27 cellular contexts compared by ENCODE assay signal in the genomic region with DNA sequence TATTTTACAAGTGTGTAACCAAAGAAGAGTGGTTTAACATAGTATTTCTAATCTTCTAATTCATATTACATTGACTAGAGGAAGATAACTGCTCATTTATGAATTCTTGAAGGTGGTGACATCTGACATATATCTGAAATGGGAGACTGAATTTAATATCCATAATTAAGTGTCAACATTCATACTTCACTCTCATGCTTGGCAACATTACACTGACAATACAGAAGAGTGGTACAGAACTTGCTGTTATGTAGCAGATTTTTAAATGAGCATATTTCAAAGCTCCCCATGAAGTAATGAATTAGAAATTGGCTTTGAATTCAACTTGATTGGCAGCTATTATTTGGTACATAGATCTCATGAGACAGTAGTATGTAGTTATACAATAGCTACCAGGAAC.
DNase-seq lines count a peak whose midpoint lies in the region; TF ChIP-seq lines count a peak whose summit lies in the region.
"Had no signal": no experiment of that assay in that cellular context is flagged by ENCODE, and none has a peak within 500 bp of the region (broad histone marks: within the 10 kb centered on the region; RNA-seq: fewer than 3 reads in every experiment).

No MANE protein-coding gene starts in this region.

- H2AFZ ChIP-seq in neural cell (ENCODE audit: low read depth, low read length), result no peak overlapping the region

- no peak overlapping the region for H3K27ac ChIP-seq in neural cell (ENCODE audit: low read length)
- H3K27ac ChIP-seq: 22Rv1; A549; BLaER1; BLaER1 treated with 17β-estradiol and CSF1 and Interleukin-3, amounts not matched to agents 10 nM and 100 nM; C4-2B had no signal

- no peaks in the 10 kb centered on the region for H3F3A ChIP-seq in neural cell (ENCODE audit: insufficient read depth, low read length, poor library complexity, severe bottlenecking)

- H3K9ac ChIP-seq in neural cell (ENCODE audit: low read length), result no peak overlapping the region
- H3K9ac ChIP-seq: BLaER1; BLaER1 treated with 17β-estradiol and CSF1 and Interleukin-3, amounts not matched to agents 10 nM and 100 nM had no signal

- H3K79me2 ChIP-seq in neural cell (replicated peaks; ENCODE audit: insufficient read depth, low read length), result no peaks in the 10 kb centered on the region

- no peak for TF ChIP-seq RAD21 in neural cell (conservative IDR thresholded peaks at IDR 0.05)

- no peak overlapping the region for H3K4me2 ChIP-seq in neural cell (ENCODE audit: low read length)
- H3K4me2 ChIP-seq: A549; BLaER1; BLaER1 treated with 17β-estradiol and CSF1 and Interleukin-3, amounts not matched to agents 10 nM and 100 nM had no signal

- no peaks in the 10 kb centered on the region for H3K9me2 ChIP-seq in neural cell (ENCODE audit: insufficient read depth, low read length)

- peak; percentile 95 for TF ChIP-seq EP300 in neural cell (conservative IDR thresholded peaks at IDR 0.05; ENCODE audit: poor library complexity, severe bottlenecking)

- TF ChIP-seq CTCF in neural cell (IDR thresholded peaks at IDR 0.05; ENCODE audit: poor library complexity, severe bottlenecking), result no peak

- H3K4me3 ChIP-seq in neural cell (ENCODE audit: low read length), result no peak overlapping the region
- H3K4me3 ChIP-seq: A549; BLaER1; BLaER1 treated with 17β-estradiol and CSF1 and Interleukin-3, amounts not matched to agents 10 nM and 100 nM had no signal

- no peak for DNase-seq in epidermal melanocyte (ENCODE audit: insufficient read length, low spot score)
- DNase-seq: 8988T; ACHN; AML-193; BE2C; C1 segment of cervical spinal cord; Caco-2; Calu3; CD4-positive, alpha-beta memory T cell; CD4-positive, alpha-beta T cell; CD4-positive, CD25-positive, alpha-beta regulatory T cell; CD8-positive, alpha-beta memory T cell; CD8-positive, alpha-beta T cell; COR-L47; DMS 273 treated with DMSO at 0.1 percent for 48 hours; DMS153; DMS53; DMS79; DMS79 treated with DMSO at 0.1 percent for 48 hours; DND-41; EL had no signal

- no peaks in the 10 kb centered on the region for H3K27me3 ChIP-seq in neural cell (ENCODE audit: insufficient read depth, low read depth, low read length)
- H3K27me3 ChIP-seq: BE2C; BLaER1; BLaER1 treated with 17β-estradiol and CSF1 and Interleukin-3, amounts not matched to agents 10 nM and 100 nM had no signal

- H3K9me3 ChIP-seq in neural cell (ENCODE audit: low read length), result no peaks in the 10 kb centered on the region
- H3K9me3 ChIP-seq: A549; BE2C; BLaER1; BLaER1 treated with 17β-estradiol and CSF1 and Interleukin-3, amounts not matched to agents 10 nM and 100 nM; Caco-2 had no signal

- H3K36me3 ChIP-seq in neural cell (ENCODE audit: insufficient read depth, low read length), result no peaks in the 10 kb centered on the region
- H3K36me3 ChIP-seq: BE2C; BLaER1; BLaER1 treated with 17β-estradiol and CSF1 and Interleukin-3, amounts not matched to agents 10 nM and 100 nM had no signal

- no peaks in the 10 kb centered on the region for H4K20me1 ChIP-seq in neural cell (ENCODE audit: insufficient read depth)
- H4K20me1 ChIP-seq: BLaER1; BLaER1 treated with 17β-estradiol and CSF1 and Interleukin-3, amounts not matched to agents 10 nM and 100 nM had no signal

TF ChIP-seq in neural cell, 6 proteins besides CTCF, POLR2A, EP300 and RAD21:
- TF ChIP-seq POLR2AphosphoS5 (IDR thresholded peaks at IDR 0.05) (peak; percentile 97), SMC3 (conservative IDR thresholded peaks at IDR 0.05; ENCODE audit: poor library complexity) (no peak)
